Comparison of ENCODE assay signal across 20 cellular contexts in the genomic region with DNA sequence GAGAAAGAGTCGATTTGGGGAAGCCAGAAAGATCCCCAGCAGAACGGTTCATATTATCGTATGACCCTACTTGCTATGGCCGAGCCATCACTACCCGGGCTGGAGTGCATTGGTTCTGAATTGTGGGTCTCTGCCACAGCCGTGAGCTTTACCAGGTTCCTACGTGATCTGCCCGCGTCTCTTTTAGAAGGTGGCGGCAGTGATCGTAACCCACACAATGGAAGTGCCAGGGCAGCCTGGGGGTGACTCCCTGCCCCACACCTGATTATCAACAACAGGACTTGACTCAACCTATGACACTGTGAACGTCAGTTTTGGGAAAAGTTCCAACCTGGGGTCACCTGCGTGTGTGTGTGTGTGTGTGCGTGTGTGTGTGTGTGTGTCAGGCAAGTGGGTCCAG.
A peak's percentile ranks its signal among the peaks of the same experiment; 100 is the strongest.
DNase-seq lines count a peak whose midpoint lies in the region; ATAC-seq, FAIRE-seq and TF ChIP-seq lines count a peak whose summit lies in the region.
"Had no signal": no experiment of that assay in that cellular context is flagged by ENCODE, and none has a peak within 500 bp of the region (broad histone marks: within the 10 kb centered on the region; RNA-seq: fewer than 3 reads in every experiment).

No MANE protein-coding gene starts in this region.

- H2BK5ac ChIP-seq in H1 (ENCODE audit: low read depth, low read length), result no peak overlapping the region

- POLR2A ChIA-PET in H1 (lab: Charles Lee; ENCODE audit: partially characterized antibody), result no interaction called here

- peak overlapping the region; percentile 95; the same call in 1 of the 2 replicates for H2BK20ac ChIP-seq in H1 (ENCODE audit: low read length)

- no peaks in the 10 kb centered on the region for H3K79me1 ChIP-seq in H1 (ENCODE audit: low read depth, low read length)

- DNase-seq in ecto neural progenitor cell (ENCODE audit: low spot score), result peak; percentile 20
- DNase-seq in H1 (ENCODE audit: low read depth in 1 of 2, low spot score in 2 of 2), result no peak
- DNase-seq in mesenteric fat pad (ENCODE audit: low spot score), result peak; percentile 57
- DNase-seq in posterior vena cava (ENCODE audit: low spot score), result peak; percentile 37
- DNase-seq in NCI-H69 (lab: John Stamatoyannopoulos, UW), result no peak
- DNase-seq in COR-L47 (lab: John Stamatoyannopoulos, UW), result no peak
- DNase-seq in upper lobe of left lung, result no peak
- DNase-seq: C1 segment of cervical spinal cord; Caco-2; CD4-positive, alpha-beta memory T cell; DMS79; EL; GDM1; HFFc6 had no signal

- no peak overlapping the region for H2AK5ac ChIP-seq in H1 (ENCODE audit: low read depth, low read length)

- H3K9me3 ChIP-seq in H1 (ENCODE audit: insufficient read depth in 2 of 2, low read depth in 1 of 2, low read length in 1 of 2) (peaks cover 17 to 22% of the 10 kb centered on the region in 2 experiments; a peak in 3 of 4 replicates), upper lobe of left lung (peaks cover 3 to 16% (median 12%) of the 10 kb centered on the region in 4 donors)
- H3K9me3 ChIP-seq: Caco-2 had no signal

- intact Hi-C loops in posterior vena cava (cut with DNase I), result no loop called here

- peak overlapping the region; percentile 60 for H4K91ac ChIP-seq in H1 (replicated peaks; ENCODE audit: insufficient read length, low read length)

- no peak for FAIRE-seq in H1 (lab: Jason Lieb, UNC)
- FAIRE-seq: GM12878, GM19239, H54 had no signal

- H3K18ac ChIP-seq in H1 (ENCODE audit: extremely low read depth, low read length), result no peak overlapping the region

- no peak overlapping the region for H2BK12ac ChIP-seq in H1 (ENCODE audit: low read depth, low read length)

- no peak overlapping the region for H3K9ac ChIP-seq in H1 (replicated peaks in 1 of 4; ENCODE audit: extremely low read depth in 1 of 4, low read depth in 3 of 4, low read length in 3 of 4)

- no peak overlapping the region for H4K8ac ChIP-seq in H1 (ENCODE audit: extremely low read depth, insufficient read depth, low read length)

- H2BK15ac ChIP-seq in H1 (ENCODE audit: low read length), result no peak overlapping the region

- no peaks in the 10 kb centered on the region for H3K27me3 ChIP-seq in H1 (replicated peaks in 1 of 4; ENCODE audit: control insufficient read depth in 3 of 4, extremely low read depth in 1 of 4, insufficient read depth in 3 of 4, low read length in 3 of 4)
- H3K27me3 ChIP-seq in upper lobe of left lung, result no peaks in the 10 kb centered on the region

- no peak overlapping the region for H3K4ac ChIP-seq in H1 (replicated peaks; ENCODE audit: insufficient read length, low read depth, low read length)

- CTCF ChIA-PET in H1 (lab: Charles Lee; ENCODE audit: partially characterized antibody), result no interaction called here

- no peak overlapping the region; the same call in 1 of the 2 replicates for H2AFZ ChIP-seq in H1 (ENCODE audit: low read length)
- H2AFZ ChIP-seq: GM23338 had no signal

- TF ChIP-seq EP300 in H1 (IDR thresholded peaks at IDR 0.05; ENCODE audit: borderline replicate concordance in 1 of 2, low read depth in 2 of 2, low read length in 2 of 2) (no peak), upper lobe of left lung (IDR thresholded peaks at IDR 0.05) (no peak)

- H3K4me1 ChIP-seq in H1 (replicated peaks in 1 of 4; ENCODE audit: control insufficient read depth in 3 of 4, insufficient read depth in 4 of 4, low read length in 3 of 4) (no peaks in the 10 kb centered on the region), upper lobe of left lung (no peaks in the 10 kb centered on the region)
- H3K4me1 ChIP-seq: Caco-2, HAP-1 had no signal

- H3K4me2 ChIP-seq in H1 (ENCODE audit: insufficient read depth in 1 of 2, low read depth in 2 of 2, low read length in 2 of 2), result no peak overlapping the region
- H3K4me2 ChIP-seq: GM23338 had no signal

- 85% methylated on average over 14 of the region's 14 CpGs; no CpG with 5 or more reads in 1 of the 2 experiments for WGBS in H1 (ENCODE audit: extremely low coverage in 1 of 2, insufficient coverage in 1 of 2, insufficient read length in 1 of 2, insufficient replicate concordance in 2 of 2, low coverage in 1 of 2, low lambda C conversion rate in 2 of 2, missing lambda C conversion rate in 1 of 2), 2 experiments
- 82 to 86% methylated on average over 7 to 14 of the region's 14 CpGs for WGBS in upper lobe of left lung, 2 donors

- TF ChIP-seq RAD21 in H1 (IDR thresholded peaks at IDR 0.05 in 1 of 2, conservative IDR thresholded peaks at IDR 0.05 in 1 of 2; ENCODE audit: low read depth in 2 of 2, low read length in 2 of 2), result no peak

- H3K56ac ChIP-seq in H1 (replicated peaks; ENCODE audit: insufficient read length, low read depth, low read length), result no peak overlapping the region

- H2BK120ac ChIP-seq in H1 (replicated peaks; ENCODE audit: low read depth, low read length), result no peak overlapping the region

- H3K23me2 ChIP-seq in H1 (ENCODE audit: low read depth, low read length), result peaks cover 2% of the 10 kb centered on the region; the same call in 1 of the 2 replicates

- no peak overlapping the region for H3K4me3 ChIP-seq in H1 (ENCODE audit: extremely low read depth in 1 of 4, insufficient read depth in 2 of 4, low read depth in 3 of 4, low read length in 4 of 4)
- H3K4me3 ChIP-seq in upper lobe of left lung, result no peak overlapping the region
- H3K4me3 ChIP-seq: GM12878, GM23338, HAP-1 had no signal

- no peak overlapping the region for H3K14ac ChIP-seq in H1 (ENCODE audit: insufficient read length)

- TF ChIP-seq CTCF in H1 (IDR thresholded peaks at IDR 0.05; ENCODE audit: control extremely low read depth in 1 of 3, insufficient read depth in 1 of 3, low read depth in 1 of 3, low read length in 3 of 3) (no peak), upper lobe of left lung (IDR thresholded peaks at IDR 0.05) (no peak)

- TF ChIP-seq POLR2A in H1 (IDR thresholded peaks at IDR 0.05; ENCODE audit: control extremely low read depth in 1 of 2, low read depth in 2 of 2, low read length in 2 of 2), result no peak
- no peak for TF ChIP-seq POLR2A in upper lobe of left lung (IDR thresholded peaks at IDR 0.05)

- no peak overlapping the region for H3K23ac ChIP-seq in H1 (ENCODE audit: insufficient read length)

- H3K79me2 ChIP-seq in H1 (ENCODE audit: control insufficient read depth in 1 of 2, insufficient read depth in 2 of 2, low read length in 2 of 2), result no peaks in the 10 kb centered on the region

- no peaks in the 10 kb centered on the region for H4K20me1 ChIP-seq in H1 (replicated peaks in 1 of 2; ENCODE audit: control insufficient read depth in 1 of 2, insufficient read depth in 2 of 2, low read length in 2 of 2)

- ATAC-seq in GM21390 (IDR thresholded peaks at IDR 0.05; ENCODE audit: unreplicated experiment) (no peak), upper lobe of left lung (ENCODE audit: low FRiP score in 2 of 2) (no peak)
- ATAC-seq: GM12878, GM23338 had no signal

- H4K5ac ChIP-seq in H1 (ENCODE audit: insufficient read length, low read depth, low read length), result no peak overlapping the region

- H3K36me3 ChIP-seq in H1 (ENCODE audit: control insufficient read depth in 2 of 4, insufficient read depth in 4 of 4, low read length in 3 of 4), result no peaks in the 10 kb centered on the region
- H3K36me3 ChIP-seq in upper lobe of left lung, result no peaks in the 10 kb centered on the region
- H3K36me3 ChIP-seq: HAP-1 had no signal

- no peak overlapping the region for H3K27ac ChIP-seq in H1 (ENCODE audit: low read depth, low read length)
- H3K27ac ChIP-seq in upper lobe of left lung, result no peak overlapping the region

TF ChIP-seq in H1, 55 proteins besides CTCF, POLR2A, EP300 and RAD21:
- TF ChIP-seq ZNF274 (IDR thresholded peaks at IDR 0.05; ENCODE audit: borderline replicate concordance, extremely low read depth, low read length), result no peak

Comparison
In these comparisons a context has a peak if more than half of its experiments do, and no peak if none do; other contexts are left out.
1. DNase-seq: peak in ecto neural progenitor cell (single experiment), mesenteric fat pad (single experiment) and posterior vena cava (single experiment); none in H1 (0 of 2), NCI-H69 (single experiment), COR-L47 (single experiment) and upper lobe of left lung (0 of 2).